22 cellular contexts compared by ENCODE assay signal in genomic region chr15:88900982-88901418, GRCh38. TPM values are rescaled to one million over a fixed set of nuclear protein-coding genes. Genes with fewer than 3 reads are reported as not detected.
DNase-seq lines count a peak whose midpoint lies in the region; ATAC-seq, FAIRE-seq and TF ChIP-seq lines count a peak whose summit lies in the region.
"Had no signal": no experiment of that assay in that cellular context is flagged by ENCODE, and none has a peak within 500 bp of the region (broad histone marks: within the 10 kb centered on the region; RNA-seq: fewer than 3 reads in every experiment).

No MANE protein-coding gene starts in this region.

- H3K9me3 ChIP-seq in left ventricle myocardium inferior (replicated peaks): no peaks in the 10 kb centered on the region
- H3K9me3 ChIP-seq in right cardiac atrium (ENCODE audit: control insufficient read depth, low read length): no peaks in the 10 kb centered on the region
- H3K9me3 ChIP-seq in astrocyte (ENCODE audit: insufficient read depth, low read depth, low read length): no peaks in the 10 kb centered on the region
- no peaks in the 10 kb centered on the region for H3K9me3 ChIP-seq in H9 (ENCODE audit: control insufficient read depth, low read depth, low read length)
- H3K9me3 ChIP-seq: BLaER1 treated with 17β-estradiol and CSF1 and Interleukin-3, amounts not matched to agents 10 nM and 100 nM; lower lobe of right lung; ovary; right lobe of liver; suprapubic skin had no signal

- H3K9ac ChIP-seq in astrocyte (ENCODE audit: low read length) (peak overlapping the region; percentile 70), H9 (ENCODE audit: extremely low read depth, insufficient read length, low read length) (no peak overlapping the region)
- H3K9ac ChIP-seq: BLaER1 treated with 17β-estradiol and CSF1 and Interleukin-3, amounts not matched to agents 10 nM and 100 nM had no signal

- H3K4ac ChIP-seq in H9 (ENCODE audit: low read depth, low read length): no peak overlapping the region

- H3K4me3 ChIP-seq in left ventricle myocardium inferior: no peak overlapping the region
- H3K4me3 ChIP-seq in right cardiac atrium (ENCODE audit: low read length): no peak overlapping the region
- no peak overlapping the region for H3K4me3 ChIP-seq in astrocyte (ENCODE audit: insufficient read depth, low read depth, low read length)
- H3K4me3 ChIP-seq: BLaER1 treated with 17β-estradiol and CSF1 and Interleukin-3, amounts not matched to agents 10 nM and 100 nM; lower lobe of right lung; ovary; PC-9; right lobe of liver; suprapubic skin had no signal

- peak overlapping the region; percentile 65 for H3K4me2 ChIP-seq in astrocyte (ENCODE audit: low read length)
- no peak overlapping the region for H3K4me2 ChIP-seq in H9 (ENCODE audit: insufficient read depth, insufficient read length, low read length)
- H3K4me2 ChIP-seq: BLaER1 treated with 17β-estradiol and CSF1 and Interleukin-3, amounts not matched to agents 10 nM and 100 nM; PC-9 had no signal

- TF ChIP-seq CTCF in left ventricle myocardium inferior (IDR thresholded peaks at IDR 0.05; ENCODE audit: borderline replicate concordance): no peak
- no peak for TF ChIP-seq CTCF in astrocyte (IDR thresholded peaks at IDR 0.05; ENCODE audit: insufficient read depth, low read depth, low read length)
- TF ChIP-seq CTCF in H9 (conservative IDR thresholded peaks at IDR 0.05): no peak

- peaks cover 7% of the 10 kb centered on the region for H3K79me2 ChIP-seq in astrocyte (ENCODE audit: insufficient read depth, low read length)
- H3K79me2 ChIP-seq in H9 (ENCODE audit: insufficient read depth, low read length): no peaks in the 10 kb centered on the region

- no peak overlapping the region for H2BK120ac ChIP-seq in H9 (ENCODE audit: low read depth, low read length, poor library complexity, severe bottlenecking)

- peaks cover 3% of the 10 kb centered on the region for H3K23me2 ChIP-seq in H9 (ENCODE audit: insufficient read length, low read depth, low read length, poor library complexity, severe bottlenecking)

- H3K79me1 ChIP-seq in H9 (ENCODE audit: insufficient read depth, low read depth, low read length, poor library complexity, severe bottlenecking): no peaks in the 10 kb centered on the region

- no peak overlapping the region for H2AK5ac ChIP-seq in H9 (ENCODE audit: insufficient read length, low read length)

- H4K8ac ChIP-seq in H9 (replicated peaks; ENCODE audit: insufficient read length, low read depth, low read length): no peak overlapping the region

- H2BK12ac ChIP-seq in H9 (ENCODE audit: insufficient read length, low read depth, low read length): no peak overlapping the region

- H3K18ac ChIP-seq in H9 (ENCODE audit: insufficient read length, low read depth, low read length): no peak overlapping the region

- H3K4me1 ChIP-seq in left ventricle myocardium inferior (peaks cover 92% of the 10 kb centered on the region), right cardiac atrium (ENCODE audit: control insufficient read depth, insufficient read depth, low read length) (peaks cover 6% of the 10 kb centered on the region), astrocyte (ENCODE audit: insufficient read depth, low read length) (peaks cover 31% of the 10 kb centered on the region), H9 (ENCODE audit: insufficient read depth, low read length) (peaks cover 11% of the 10 kb centered on the region; the same call in 1 of the 2 replicates)
- H3K4me1 ChIP-seq: right lobe of liver had no signal

- no peak overlapping the region for H2BK15ac ChIP-seq in H9 (ENCODE audit: low read depth, low read length)

- no peak overlapping the region for H3T11ph ChIP-seq in H9 (ENCODE audit: low read length)

- intact Hi-C loops in left ventricle myocardium inferior (cut with micrococcal nuclease) (loop anchor here (5.0 to 10.0 kb wide), 3 partner anchors 101 to 274 kb away; no protein-coding TSS in a partner anchor), right cardiac atrium (cut with DNase I) (loop anchor here in 2 of 4 donors (5.0 to 10.0 kb wide), 2 partner anchors 274 to 276 kb away; no protein-coding TSS in a partner anchor)

- H3K4me3 Mint-ChIP-seq in astrocyte (ENCODE audit: unreplicated experiment): no peak overlapping the region
- peak overlapping the region in 2 of 10 donors; percentile 5 to 55 for H3K4me3 Mint-ChIP-seq in naive thymus-derived CD8-positive, alpha-beta T cell
- H3K4me3 Mint-ChIP-seq in H9: no peak overlapping the region
- H3K4me3 Mint-ChIP-seq: activated B cell treated with CpG ODN at 0.5 μM for 24 hours; activated naive CD4-positive, alpha-beta T cell treated with anti-CD3 and anti-CD28 coated beads, Interleukin-2, amount 50 U/mL, for 24 hours had no signal

- no peaks in the 10 kb centered on the region for H3K9me3 Mint-ChIP-seq in astrocyte (ENCODE audit: unreplicated experiment)
- no peaks in the 10 kb centered on the region for H3K9me3 Mint-ChIP-seq in naive thymus-derived CD8-positive, alpha-beta T cell
- H3K9me3 Mint-ChIP-seq in H9: no peaks in the 10 kb centered on the region
- H3K9me3 Mint-ChIP-seq: activated B cell treated with CpG ODN at 0.5 μM for 24 hours; activated naive CD4-positive, alpha-beta T cell treated with anti-CD3 and anti-CD28 coated beads, Interleukin-2, amount 50 U/mL, for 24 hours had no signal

- H3K56ac ChIP-seq in H9 (ENCODE audit: insufficient read length, low read depth, low read length): no peak overlapping the region

- H3K36me3 ChIP-seq in left ventricle myocardium inferior (peaks cover 65% of the 10 kb centered on the region), astrocyte (ENCODE audit: insufficient read depth, low read length) (peaks cover 33% of the 10 kb centered on the region)
- H3K36me3 ChIP-seq: ovary had no signal

- H2AFZ ChIP-seq in astrocyte (ENCODE audit: low read depth, low read length) (no peak overlapping the region), H9 (ENCODE audit: low read length) (no peak overlapping the region)
- H2AFZ ChIP-seq: PC-9 had no signal

- ATAC-seq in right cardiac atrium (no peak), HG02610 (IDR thresholded peaks at IDR 0.05; ENCODE audit: unreplicated experiment) (no peak)
- no peak for ATAC-seq in naive thymus-derived CD8-positive, alpha-beta T cell
- ATAC-seq: lower lobe of right lung, right lobe of liver had no signal

- H2BK20ac ChIP-seq in H9 (ENCODE audit: low read depth, low read length, poor library complexity, severe bottlenecking): no peak overlapping the region

- peaks cover 45% of the 10 kb centered on the region for H4K20me1 ChIP-seq in astrocyte (ENCODE audit: insufficient read depth, low read length)
- H4K20me1 ChIP-seq in H9 (ENCODE audit: control insufficient read depth, insufficient read depth, insufficient read length): no peaks in the 10 kb centered on the region

- H3K36me3 Mint-ChIP-seq in astrocyte (ENCODE audit: low read depth, unreplicated experiment) (peaks cover 14% of the 10 kb centered on the region), H9 (ENCODE audit: insufficient read depth in 1 of 3, low read depth in 3 of 3) (peaks cover 59 to 85% (median 83%) of the 10 kb centered on the region in 3 experiments)
- H3K36me3 Mint-ChIP-seq in naive thymus-derived CD8-positive, alpha-beta T cell: peaks cover 0 to 18% (median 0%) of the 10 kb centered on the region in 3 donors

- H3K23ac ChIP-seq in H9 (ENCODE audit: insufficient read length, low read depth, low read length): no peak overlapping the region

- no peak for FAIRE-seq in astrocyte (lab: Jason Lieb, UNC)
- FAIRE-seq: endothelial cell of umbilical vein had no signal

- H3K27me3 ChIP-seq in left ventricle myocardium inferior (ENCODE audit: low read depth) (no peaks in the 10 kb centered on the region), right cardiac atrium (ENCODE audit: control insufficient read depth, insufficient read depth) (no peaks in the 10 kb centered on the region), astrocyte (ENCODE audit: insufficient read depth, low read length) (no peaks in the 10 kb centered on the region), H9 (ENCODE audit: insufficient read depth, low read length) (no peaks in the 10 kb centered on the region)
- H3K27me3 ChIP-seq: ovary, right lobe of liver, suprapubic skin had no signal

- H4K5ac ChIP-seq in H9 (ENCODE audit: insufficient read length, low read depth, low read length): no peak overlapping the region

- H3K27ac Mint-ChIP-seq in astrocyte (ENCODE audit: unreplicated experiment) (peak overlapping the region; percentile 77), H9 (peak overlapping the region in 1 of 3 experiments; percentile 91; a peak in 2 of 7 replicates)
- H3K27ac Mint-ChIP-seq in naive thymus-derived CD8-positive, alpha-beta T cell: peak overlapping the region in 7 of 10 donors; percentile 17 to 98 (median 39)
- H3K27ac Mint-ChIP-seq: activated B cell treated with CpG ODN at 0.5 μM for 24 hours; activated naive CD4-positive, alpha-beta T cell treated with anti-CD3 and anti-CD28 coated beads, Interleukin-2, amount 50 U/mL, for 24 hours had no signal

- no peak for DNase-seq in left ventricle myocardium inferior
- DNase-seq in right cardiac atrium: no peak
- no peak for DNase-seq in astrocyte (ENCODE audit: low read depth)
- DNase-seq in naive thymus-derived CD8-positive, alpha-beta T cell: no peak
- no peak for DNase-seq in DMS79 (lab: John Stamatoyannopoulos, UW)
- no peak for DNase-seq in HuH-7 (ENCODE audit: low spot score)
- no peak for DNase-seq in H9
- DNase-seq: activated B cell treated with CpG ODN at 0.5 μM for 24 hours, dermis blood vessel endothelial cell, hypothalamus, lower lobe of right lung, NCI-H1694 treated with DMSO at 0.1 percent for 48 hours, NCI-H345, ovary, T-helper 9 cell had no signal

- H3K27me3 Mint-ChIP-seq in astrocyte (ENCODE audit: low read depth, unreplicated experiment) (no peaks in the 10 kb centered on the region), H9 (ENCODE audit: low read depth) (peaks cover 5% of the 10 kb centered on the region)
- H3K27me3 Mint-ChIP-seq in naive thymus-derived CD8-positive, alpha-beta T cell: no peaks in the 10 kb centered on the region
- H3K27me3 Mint-ChIP-seq: activated B cell treated with CpG ODN at 0.5 μM for 24 hours; activated naive CD4-positive, alpha-beta T cell treated with anti-CD3 and anti-CD28 coated beads, Interleukin-2, amount 50 U/mL, for 24 hours had no signal

- no peak overlapping the region for H3K14ac ChIP-seq in H9 (ENCODE audit: insufficient read depth, low read length)

- H3K4me1 Mint-ChIP-seq in astrocyte (ENCODE audit: low read depth, unreplicated experiment) (peaks cover 29% of the 10 kb centered on the region), H9 (peaks cover 40 to 87% of the 10 kb centered on the region in 2 experiments)
- peaks cover 36 to 64% (median 56%) of the 10 kb centered on the region in 4 donors for H3K4me1 Mint-ChIP-seq in naive thymus-derived CD8-positive, alpha-beta T cell

- H3K27ac ChIP-seq in left ventricle myocardium inferior (replicated peaks): peak overlapping the region; percentile 48
- no peak overlapping the region for H3K27ac ChIP-seq in right cardiac atrium (ENCODE audit: low read length)
- H3K27ac ChIP-seq in astrocyte (ENCODE audit: low read depth, low read length): peak overlapping the region; percentile 82
- H3K27ac ChIP-seq in H9 (ENCODE audit: insufficient read length, low read depth, low read length): no peak overlapping the region
- H3K27ac ChIP-seq: BLaER1 treated with 17β-estradiol and CSF1 and Interleukin-3, amounts not matched to agents 10 nM and 100 nM; lower lobe of right lung; ovary; PC-9; right lobe of liver had no signal

- POLR2A ChIA-PET in naive thymus-derived CD8-positive, alpha-beta T cell (lab: Charles Lee): interaction anchor here (1.5 to 2.8 kb wide), 2 partner anchors 12 to 433 kb away, joined by 3 to 17 read pairs; partner anchors contain the start of genes MFGE8 and POLG

- WGBS in right cardiac atrium: 72% methylated on average over 5 of the region's 5 CpGs
- no CpG with 5 or more reads among the region's 5 CpGs for WGBS in H9 (ENCODE audit: extremely low coverage, insufficient read length, low lambda C conversion rate)

- H4K91ac ChIP-seq in H9 (ENCODE audit: insufficient read length, low read depth, low read length): no peak overlapping the region

- H2BK5ac ChIP-seq in H9 (ENCODE audit: insufficient read length, low read length): no peak overlapping the region

RNA-seq across cellular contexts. Expression of gene HAPLN3, which starts 5.7 kb away (rescaled TPM):
- total RNA-seq in left ventricle myocardium inferior (3.2 TPM), right cardiac atrium (1 to 10 TPM; 1.6 to 2.8 (median 2.3) TPM), astrocyte (6.8 and 8.2 TPM in 2 replicates), H9 (2021) (41.7 and 42.4 TPM in 2 replicates)
- 2.0 TPM for polyA plus RNA-seq in right cardiac atrium
- 10 to 100 TPM; 90.1 to 91.9 TPM for total RNA-seq in naive thymus-derived CD8-positive, alpha-beta T cell
- polyA plus RNA-seq in naive thymus-derived CD8-positive, alpha-beta T cell: 10 to 100 TPM; 19.2 to 35.1 (median 31.1) TPM

RNA-seq across cellular contexts. Expression of gene MFGE8, which starts 12.2 kb away (rescaled TPM):
- total RNA-seq in left ventricle myocardium inferior: 421 TPM
- 100 to 1,000 TPM; 200 to 347 (median 278) TPM for total RNA-seq in right cardiac atrium
- 289 TPM for polyA plus RNA-seq in right cardiac atrium
- total RNA-seq in astrocyte: 276 and 302 TPM in 2 replicates
- total RNA-seq in naive thymus-derived CD8-positive, alpha-beta T cell: 100 to 1,000 TPM; 229 to 235 TPM
- 10 to 100 TPM in 1 of 3 donors, 1 to 10 TPM in 2; 3.4 to 11.2 (median 7.4) TPM for polyA plus RNA-seq in naive thymus-derived CD8-positive, alpha-beta T cell
- total RNA-seq in H9 (2021): 643 and 653 TPM in 2 replicates

Comparison
In these comparisons a context has a peak if more than half of its experiments do, and no peak if none do; other contexts are left out.
1. H3K27ac ChIP-seq: peak in left ventricle myocardium inferior (single experiment) and astrocyte (single experiment); none in right cardiac atrium (single experiment) and H9 (single experiment).